1 cellular context compared by ENCODE assay signal in the genomic region with DNA sequence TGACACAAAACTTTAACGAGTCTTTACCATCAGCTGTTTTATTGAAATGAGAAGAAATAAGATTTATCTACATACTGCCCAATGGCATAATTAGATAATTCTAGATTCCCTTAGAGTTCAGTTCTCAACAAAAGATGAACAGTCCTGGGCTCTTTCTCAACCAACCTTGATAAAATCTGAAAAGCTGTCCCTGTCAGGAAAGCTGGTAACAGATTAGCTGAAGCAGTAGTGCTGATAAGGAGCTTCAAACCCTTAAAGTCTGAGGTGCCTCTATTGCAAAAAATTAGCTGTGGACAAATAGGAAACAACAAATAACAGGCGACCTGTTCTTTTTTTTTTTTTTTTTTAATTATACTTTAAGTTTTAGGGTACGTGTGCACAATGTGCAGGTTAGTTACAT.
A peak's percentile ranks its signal among the peaks of the same experiment; 100 is the strongest.
TF ChIP-seq lines count a peak whose summit lies in the region.

No MANE protein-coding gene starts in this region.

TF ChIP-seq in K562, 482 proteins besides CTCF, POLR2A, EP300 and RAD21 (continued from another document and continues in another):
- TF ChIP-seq NONO (IDR thresholded peaks at IDR 0.05; ENCODE audit: low read depth in 2 of 2, low read length in 1 of 2) (no peak), ARID1B (IDR thresholded peaks at IDR 0.05) (peak; percentile 58), KDM1A (IDR thresholded peaks at IDR 0.05) (no peak), KAT7 (CRISPR knock-in tag; IDR thresholded peaks at IDR 0.05; ENCODE audit: borderline replicate concordance) (no peak), TAL1 (IDR thresholded peaks at IDR 0.05) (peak; percentile 43), MYBL2 (IDR thresholded peaks at IDR 0.05; ENCODE audit: low read depth) (no peak), MYBL2 (CRISPR knock-in tag; IDR thresholded peaks at IDR 0.05; ENCODE audit: borderline replicate concordance) (no peak), TCF7L2 (IDR thresholded peaks at IDR 0.05; ENCODE audit: low read depth, low read length) (no peak), RBM14 (IDR thresholded peaks at IDR 0.05; ENCODE audit: borderline replicate concordance, insufficient read depth, low read depth, low read length) (no peak), SMARCE1 (IDR thresholded peaks at IDR 0.05) (peak; percentile 65; the same call in 1 of the 2 replicates), CCAR2 (IDR thresholded peaks at IDR 0.05; ENCODE audit: low read depth, low read length) (no peak), SMARCA4 (IDR thresholded peaks at IDR 0.05) (peak; percentile 75), SUPT5H (IDR thresholded peaks at IDR 0.05) (no peak), ZNF217 (CRISPR knock-in tag; IDR thresholded peaks at IDR 0.05) (no peak), TCF7 (IDR thresholded peaks at IDR 0.05; ENCODE audit: borderline replicate concordance) (no peak), CBFA2T3 (IDR thresholded peaks at IDR 0.05) (peak; percentile 45), NFATC3 (IDR thresholded peaks at IDR 0.05) (no peak), YY1 (IDR thresholded peaks at IDR 0.05; ENCODE audit: borderline replicate concordance in 1 of 3, control insufficient read depth in 1 of 3, extremely low read depth in 1 of 3, insufficient read depth in 3 of 3, insufficient read length in 1 of 3, insufficient replicate concordance in 2 of 3, low read depth in 1 of 3, low read length in 2 of 3) (no peak)
- TF ChIP-seq, protein P1, sequence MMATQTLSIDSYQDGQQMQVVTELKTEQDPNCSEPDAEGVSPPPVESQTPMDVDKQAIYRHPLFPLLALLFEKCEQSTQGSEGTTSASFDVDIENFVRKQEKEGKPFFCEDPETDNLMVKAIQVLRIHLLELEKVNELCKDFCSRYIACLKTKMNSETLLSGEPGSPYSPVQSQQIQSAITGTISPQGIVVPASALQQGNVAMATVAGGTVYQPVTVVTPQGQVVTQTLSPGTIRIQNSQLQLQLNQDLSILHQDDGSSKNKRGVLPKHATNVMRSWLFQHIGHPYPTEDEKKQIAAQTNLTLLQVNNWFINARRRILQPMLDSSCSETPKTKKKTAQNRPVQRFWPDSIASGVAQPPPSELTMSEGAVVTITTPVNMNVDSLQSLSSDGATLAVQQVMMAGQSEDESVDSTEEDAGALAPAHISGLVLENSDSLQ (IDR thresholded peaks at IDR 0.05), result peak; percentile 50; the same call in 1 of the 2 replicates
- TF ChIP-seq, protein P2, sequence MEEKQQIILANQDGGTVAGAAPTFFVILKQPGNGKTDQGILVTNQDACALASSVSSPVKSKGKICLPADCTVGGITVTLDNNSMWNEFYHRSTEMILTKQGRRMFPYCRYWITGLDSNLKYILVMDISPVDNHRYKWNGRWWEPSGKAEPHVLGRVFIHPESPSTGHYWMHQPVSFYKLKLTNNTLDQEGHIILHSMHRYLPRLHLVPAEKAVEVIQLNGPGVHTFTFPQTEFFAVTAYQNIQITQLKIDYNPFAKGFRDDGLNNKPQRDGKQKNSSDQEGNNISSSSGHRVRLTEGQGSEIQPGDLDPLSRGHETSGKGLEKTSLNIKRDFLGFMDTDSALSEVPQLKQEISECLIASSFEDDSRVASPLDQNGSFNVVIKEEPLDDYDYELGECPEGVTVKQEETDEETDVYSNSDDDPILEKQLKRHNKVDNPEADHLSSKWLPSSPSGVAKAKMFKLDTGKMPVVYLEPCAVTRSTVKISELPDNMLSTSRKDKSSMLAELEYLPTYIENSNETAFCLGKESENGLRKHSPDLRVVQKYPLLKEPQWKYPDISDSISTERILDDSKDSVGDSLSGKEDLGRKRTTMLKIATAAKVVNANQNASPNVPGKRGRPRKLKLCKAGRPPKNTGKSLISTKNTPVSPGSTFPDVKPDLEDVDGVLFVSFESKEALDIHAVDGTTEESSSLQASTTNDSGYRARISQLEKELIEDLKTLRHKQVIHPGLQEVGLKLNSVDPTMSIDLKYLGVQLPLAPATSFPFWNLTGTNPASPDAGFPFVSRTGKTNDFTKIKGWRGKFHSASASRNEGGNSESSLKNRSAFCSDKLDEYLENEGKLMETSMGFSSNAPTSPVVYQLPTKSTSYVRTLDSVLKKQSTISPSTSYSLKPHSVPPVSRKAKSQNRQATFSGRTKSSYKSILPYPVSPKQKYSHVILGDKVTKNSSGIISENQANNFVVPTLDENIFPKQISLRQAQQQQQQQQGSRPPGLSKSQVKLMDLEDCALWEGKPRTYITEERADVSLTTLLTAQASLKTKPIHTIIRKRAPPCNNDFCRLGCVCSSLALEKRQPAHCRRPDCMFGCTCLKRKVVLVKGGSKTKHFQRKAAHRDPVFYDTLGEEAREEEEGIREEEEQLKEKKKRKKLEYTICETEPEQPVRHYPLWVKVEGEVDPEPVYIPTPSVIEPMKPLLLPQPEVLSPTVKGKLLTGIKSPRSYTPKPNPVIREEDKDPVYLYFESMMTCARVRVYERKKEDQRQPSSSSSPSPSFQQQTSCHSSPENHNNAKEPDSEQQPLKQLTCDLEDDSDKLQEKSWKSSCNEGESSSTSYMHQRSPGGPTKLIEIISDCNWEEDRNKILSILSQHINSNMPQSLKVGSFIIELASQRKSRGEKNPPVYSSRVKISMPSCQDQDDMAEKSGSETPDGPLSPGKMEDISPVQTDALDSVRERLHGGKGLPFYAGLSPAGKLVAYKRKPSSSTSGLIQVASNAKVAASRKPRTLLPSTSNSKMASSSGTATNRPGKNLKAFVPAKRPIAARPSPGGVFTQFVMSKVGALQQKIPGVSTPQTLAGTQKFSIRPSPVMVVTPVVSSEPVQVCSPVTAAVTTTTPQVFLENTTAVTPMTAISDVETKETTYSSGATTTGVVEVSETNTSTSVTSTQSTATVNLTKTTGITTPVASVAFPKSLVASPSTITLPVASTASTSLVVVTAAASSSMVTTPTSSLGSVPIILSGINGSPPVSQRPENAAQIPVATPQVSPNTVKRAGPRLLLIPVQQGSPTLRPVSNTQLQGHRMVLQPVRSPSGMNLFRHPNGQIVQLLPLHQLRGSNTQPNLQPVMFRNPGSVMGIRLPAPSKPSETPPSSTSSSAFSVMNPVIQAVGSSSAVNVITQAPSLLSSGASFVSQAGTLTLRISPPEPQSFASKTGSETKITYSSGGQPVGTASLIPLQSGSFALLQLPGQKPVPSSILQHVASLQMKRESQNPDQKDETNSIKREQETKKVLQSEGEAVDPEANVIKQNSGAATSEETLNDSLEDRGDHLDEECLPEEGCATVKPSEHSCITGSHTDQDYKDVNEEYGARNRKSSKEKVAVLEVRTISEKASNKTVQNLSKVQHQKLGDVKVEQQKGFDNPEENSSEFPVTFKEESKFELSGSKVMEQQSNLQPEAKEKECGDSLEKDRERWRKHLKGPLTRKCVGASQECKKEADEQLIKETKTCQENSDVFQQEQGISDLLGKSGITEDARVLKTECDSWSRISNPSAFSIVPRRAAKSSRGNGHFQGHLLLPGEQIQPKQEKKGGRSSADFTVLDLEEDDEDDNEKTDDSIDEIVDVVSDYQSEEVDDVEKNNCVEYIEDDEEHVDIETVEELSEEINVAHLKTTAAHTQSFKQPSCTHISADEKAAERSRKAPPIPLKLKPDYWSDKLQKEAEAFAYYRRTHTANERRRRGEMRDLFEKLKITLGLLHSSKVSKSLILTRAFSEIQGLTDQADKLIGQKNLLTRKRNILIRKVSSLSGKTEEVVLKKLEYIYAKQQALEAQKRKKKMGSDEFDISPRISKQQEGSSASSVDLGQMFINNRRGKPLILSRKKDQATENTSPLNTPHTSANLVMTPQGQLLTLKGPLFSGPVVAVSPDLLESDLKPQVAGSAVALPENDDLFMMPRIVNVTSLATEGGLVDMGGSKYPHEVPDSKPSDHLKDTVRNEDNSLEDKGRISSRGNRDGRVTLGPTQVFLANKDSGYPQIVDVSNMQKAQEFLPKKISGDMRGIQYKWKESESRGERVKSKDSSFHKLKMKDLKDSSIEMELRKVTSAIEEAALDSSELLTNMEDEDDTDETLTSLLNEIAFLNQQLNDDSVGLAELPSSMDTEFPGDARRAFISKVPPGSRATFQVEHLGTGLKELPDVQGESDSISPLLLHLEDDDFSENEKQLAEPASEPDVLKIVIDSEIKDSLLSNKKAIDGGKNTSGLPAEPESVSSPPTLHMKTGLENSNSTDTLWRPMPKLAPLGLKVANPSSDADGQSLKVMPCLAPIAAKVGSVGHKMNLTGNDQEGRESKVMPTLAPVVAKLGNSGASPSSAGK (IDR thresholded peaks at IDR 0.05), result no peak
- TF ChIP-seq, protein P3, sequence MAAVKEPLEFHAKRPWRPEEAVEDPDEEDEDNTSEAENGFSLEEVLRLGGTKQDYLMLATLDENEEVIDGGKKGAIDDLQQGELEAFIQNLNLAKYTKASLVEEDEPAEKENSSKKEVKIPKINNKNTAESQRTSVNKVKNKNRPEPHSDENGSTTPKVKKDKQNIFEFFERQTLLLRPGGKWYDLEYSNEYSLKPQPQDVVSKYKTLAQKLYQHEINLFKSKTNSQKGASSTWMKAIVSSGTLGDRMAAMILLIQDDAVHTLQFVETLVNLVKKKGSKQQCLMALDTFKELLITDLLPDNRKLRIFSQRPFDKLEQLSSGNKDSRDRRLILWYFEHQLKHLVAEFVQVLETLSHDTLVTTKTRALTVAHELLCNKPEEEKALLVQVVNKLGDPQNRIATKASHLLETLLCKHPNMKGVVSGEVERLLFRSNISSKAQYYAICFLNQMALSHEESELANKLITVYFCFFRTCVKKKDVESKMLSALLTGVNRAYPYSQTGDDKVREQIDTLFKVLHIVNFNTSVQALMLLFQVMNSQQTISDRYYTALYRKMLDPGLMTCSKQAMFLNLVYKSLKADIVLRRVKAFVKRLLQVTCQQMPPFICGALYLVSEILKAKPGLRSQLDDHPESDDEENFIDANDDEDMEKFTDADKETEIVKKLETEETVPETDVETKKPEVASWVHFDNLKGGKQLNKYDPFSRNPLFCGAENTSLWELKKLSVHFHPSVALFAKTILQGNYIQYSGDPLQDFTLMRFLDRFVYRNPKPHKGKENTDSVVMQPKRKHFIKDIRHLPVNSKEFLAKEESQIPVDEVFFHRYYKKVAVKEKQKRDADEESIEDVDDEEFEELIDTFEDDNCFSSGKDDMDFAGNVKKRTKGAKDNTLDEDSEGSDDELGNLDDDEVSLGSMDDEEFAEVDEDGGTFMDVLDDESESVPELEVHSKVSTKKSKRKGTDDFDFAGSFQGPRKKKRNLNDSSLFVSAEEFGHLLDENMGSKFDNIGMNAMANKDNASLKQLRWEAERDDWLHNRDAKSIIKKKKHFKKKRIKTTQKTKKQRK (IDR thresholded peaks at IDR 0.05; ENCODE audit: borderline replicate concordance, low read depth, low read length), result no peak
- TF ChIP-seq, protein P4, sequence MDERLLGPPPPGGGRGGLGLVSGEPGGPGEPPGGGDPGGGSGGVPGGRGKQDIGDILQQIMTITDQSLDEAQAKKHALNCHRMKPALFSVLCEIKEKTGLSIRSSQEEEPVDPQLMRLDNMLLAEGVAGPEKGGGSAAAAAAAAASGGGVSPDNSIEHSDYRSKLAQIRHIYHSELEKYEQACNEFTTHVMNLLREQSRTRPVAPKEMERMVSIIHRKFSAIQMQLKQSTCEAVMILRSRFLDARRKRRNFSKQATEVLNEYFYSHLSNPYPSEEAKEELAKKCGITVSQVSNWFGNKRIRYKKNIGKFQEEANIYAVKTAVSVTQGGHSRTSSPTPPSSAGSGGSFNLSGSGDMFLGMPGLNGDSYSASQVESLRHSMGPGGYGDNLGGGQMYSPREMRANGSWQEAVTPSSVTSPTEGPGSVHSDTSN (CRISPR knock-in tag; IDR thresholded peaks at IDR 0.05; ENCODE audit: low read depth), result no peak
- TF ChIP-seq, protein P4 (tag; conservative IDR thresholded peaks at IDR 0.05; ENCODE audit: low read depth), result peak; percentile 59
- TF ChIP-seq, protein P5, sequence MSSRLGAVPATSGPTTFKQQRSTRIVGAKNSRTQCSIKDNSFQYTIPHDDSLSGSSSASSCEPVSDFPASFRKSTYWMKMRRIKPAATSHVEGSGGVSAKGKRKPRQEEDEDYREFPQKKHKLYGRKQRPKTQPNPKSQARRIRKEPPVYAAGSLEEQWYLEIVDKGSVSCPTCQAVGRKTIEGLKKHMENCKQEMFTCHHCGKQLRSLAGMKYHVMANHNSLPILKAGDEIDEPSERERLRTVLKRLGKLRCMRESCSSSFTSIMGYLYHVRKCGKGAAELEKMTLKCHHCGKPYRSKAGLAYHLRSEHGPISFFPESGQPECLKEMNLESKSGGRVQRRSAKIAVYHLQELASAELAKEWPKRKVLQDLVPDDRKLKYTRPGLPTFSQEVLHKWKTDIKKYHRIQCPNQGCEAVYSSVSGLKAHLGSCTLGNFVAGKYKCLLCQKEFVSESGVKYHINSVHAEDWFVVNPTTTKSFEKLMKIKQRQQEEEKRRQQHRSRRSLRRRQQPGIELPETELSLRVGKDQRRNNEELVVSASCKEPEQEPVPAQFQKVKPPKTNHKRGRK (tag; IDR thresholded peaks at IDR 0.05), result no peak
- TF ChIP-seq, protein P6, sequence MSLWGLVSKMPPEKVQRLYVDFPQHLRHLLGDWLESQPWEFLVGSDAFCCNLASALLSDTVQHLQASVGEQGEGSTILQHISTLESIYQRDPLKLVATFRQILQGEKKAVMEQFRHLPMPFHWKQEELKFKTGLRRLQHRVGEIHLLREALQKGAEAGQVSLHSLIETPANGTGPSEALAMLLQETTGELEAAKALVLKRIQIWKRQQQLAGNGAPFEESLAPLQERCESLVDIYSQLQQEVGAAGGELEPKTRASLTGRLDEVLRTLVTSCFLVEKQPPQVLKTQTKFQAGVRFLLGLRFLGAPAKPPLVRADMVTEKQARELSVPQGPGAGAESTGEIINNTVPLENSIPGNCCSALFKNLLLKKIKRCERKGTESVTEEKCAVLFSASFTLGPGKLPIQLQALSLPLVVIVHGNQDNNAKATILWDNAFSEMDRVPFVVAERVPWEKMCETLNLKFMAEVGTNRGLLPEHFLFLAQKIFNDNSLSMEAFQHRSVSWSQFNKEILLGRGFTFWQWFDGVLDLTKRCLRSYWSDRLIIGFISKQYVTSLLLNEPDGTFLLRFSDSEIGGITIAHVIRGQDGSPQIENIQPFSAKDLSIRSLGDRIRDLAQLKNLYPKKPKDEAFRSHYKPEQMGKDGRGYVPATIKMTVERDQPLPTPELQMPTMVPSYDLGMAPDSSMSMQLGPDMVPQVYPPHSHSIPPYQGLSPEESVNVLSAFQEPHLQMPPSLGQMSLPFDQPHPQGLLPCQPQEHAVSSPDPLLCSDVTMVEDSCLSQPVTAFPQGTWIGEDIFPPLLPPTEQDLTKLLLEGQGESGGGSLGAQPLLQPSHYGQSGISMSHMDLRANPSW (CRISPR knock-in tag; IDR thresholded peaks at IDR 0.05), result no peak
